ENCODE assay signal across 8 cellular contexts in the genomic region with DNA sequence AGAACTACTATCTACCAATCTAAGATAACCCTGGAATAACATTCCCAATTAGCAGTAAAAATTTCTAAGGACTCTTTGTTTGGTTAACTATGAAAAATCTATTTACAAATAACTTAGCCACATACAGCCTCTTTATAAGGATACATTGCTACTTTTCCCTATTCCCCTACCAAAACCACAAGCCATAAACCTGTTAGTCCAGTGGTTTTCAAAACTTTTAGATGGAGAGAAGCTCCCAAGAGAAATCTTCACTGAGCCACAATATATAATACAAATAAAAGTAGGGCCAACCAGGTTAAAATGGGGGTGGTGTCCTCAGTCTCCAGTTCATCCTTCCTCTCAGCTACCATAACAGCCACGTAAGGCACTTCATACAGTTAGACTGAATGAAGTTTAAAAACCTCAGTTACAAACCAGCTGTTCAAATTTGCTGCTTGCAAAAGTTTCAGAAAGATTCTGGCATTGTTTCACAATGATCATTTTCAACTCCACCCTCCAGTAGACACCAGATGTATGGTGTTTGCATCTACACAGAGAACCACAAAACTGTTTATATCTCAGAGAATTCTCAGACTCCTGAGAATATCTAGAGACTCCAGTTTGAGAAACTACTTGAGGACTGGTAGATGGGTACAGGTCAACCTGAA. TPM values are rescaled to one million over a fixed set of nuclear protein-coding genes. Genes with fewer than 3 reads are reported as not detected.
DNase-seq lines count a peak whose midpoint lies in the region; ATAC-seq and TF ChIP-seq lines count a peak whose summit lies in the region.

No MANE protein-coding gene starts in this region.

- TF ChIP-seq CTCF in GM23338 (conservative IDR thresholded peaks at IDR 0.05; ENCODE audit: low read depth in 2 of 2) (no peak), Calu3 (IDR thresholded peaks at IDR 0.05; ENCODE audit: unreplicated experiment) (no peak), lower leg skin (IDR thresholded peaks at IDR 0.05) (no peak)

- no peak overlapping the region for H3K4me3 Mint-ChIP-seq in GM23338
- H3K4me3 Mint-ChIP-seq in Calu3 (ENCODE audit: low read depth, unreplicated experiment) = no peak overlapping the region

- peaks cover 20% of the 10 kb centered on the region for H3K4me1 Mint-ChIP-seq in GM23338
- peaks cover 18% of the 10 kb centered on the region for H3K4me1 Mint-ChIP-seq in Calu3 (ENCODE audit: low read depth, unreplicated experiment)

- no peak overlapping the region for H3K4me3 ChIP-seq in GM23338
- H3K4me3 ChIP-seq in Karpas-422 (ENCODE audit: low read length) = no peak overlapping the region
- H3K4me3 ChIP-seq in lower leg skin (ENCODE audit: low read depth, poor library complexity, severe bottlenecking) = no peak overlapping the region

- H3K79me2 ChIP-seq in GM23338 (replicated peaks; ENCODE audit: insufficient read depth) = peaks cover 98% of the 10 kb centered on the region
- H3K79me2 ChIP-seq in Karpas-422 (ENCODE audit: low read length) = peaks cover 100% of the 10 kb centered on the region

- H3K36me3 Mint-ChIP-seq in GM23338 (ENCODE audit: low read depth) (no peaks in the 10 kb centered on the region; the same call in 2 of the 3 replicates), Calu3 (ENCODE audit: insufficient read depth, unreplicated experiment) (no peaks in the 10 kb centered on the region)

- H3K4me2 ChIP-seq in GM23338 = no peak overlapping the region
- H3K4me2 ChIP-seq in Karpas-422 (ENCODE audit: low read depth, low read length, poor library complexity, severe bottlenecking) = peak overlapping the region; percentile 16

- H4K20me1 ChIP-seq in GM23338 (replicated peaks; ENCODE audit: insufficient read depth) (peaks cover 9% of the 10 kb centered on the region; the same call in 1 of the 2 replicates), Karpas-422 (ENCODE audit: insufficient read depth, low read depth, low read length) (no peaks in the 10 kb centered on the region)

- H3K9me2 ChIP-seq in GM23338 (ENCODE audit: insufficient read depth) = no peaks in the 10 kb centered on the region
- H3K9me2 ChIP-seq in Karpas-422 (replicated peaks; ENCODE audit: insufficient read depth, low read length) = no peaks in the 10 kb centered on the region

- peak overlapping the region; percentile 18; the same call in 1 of the 2 replicates for H3K27ac Mint-ChIP-seq in GM23338
- no peak overlapping the region for H3K27ac Mint-ChIP-seq in Calu3 (ENCODE audit: unreplicated experiment)

- H3K9ac ChIP-seq in Karpas-422 (ENCODE audit: low read length) = no peak overlapping the region

- intact Hi-C loops in Calu3 (cut with micrococcal nuclease; ENCODE audit: unreplicated experiment) (no loop called here), lower leg skin (cut with DNase I; ENCODE audit: low total_unique reads) (no loop called here)

- no peaks in the 10 kb centered on the region for H3F3A ChIP-seq in GM23338 (replicated peaks; ENCODE audit: low read depth)

- BruUV-seq in Calu3 (replicated peaks; lab: Mats Ljungman, UMichigan) = no TSS peak

- TF ChIP-seq POLR2A in GM18505 (IDR thresholded peaks at IDR 0.05; ENCODE audit: borderline replicate concordance, extremely low read depth, insufficient read depth, insufficient read length) = no peak
- no peak for TF ChIP-seq POLR2A in lower leg skin (IDR thresholded peaks at IDR 0.05)

- H2AFZ ChIP-seq in GM23338 = no peak overlapping the region
- H2AFZ ChIP-seq in Karpas-422 (ENCODE audit: low read length) = no peak overlapping the region

- peaks cover 3% of the 10 kb centered on the region for H3K27me3 Mint-ChIP-seq in GM23338 (ENCODE audit: insufficient read depth, low read depth, poor library complexity)
- no peaks in the 10 kb centered on the region for H3K27me3 Mint-ChIP-seq in Calu3 (ENCODE audit: unreplicated experiment)

- DNase-seq in GM23338 (ENCODE audit: low spot score) (no peak), Karpas-422 (no peak), left lobe of liver (ENCODE audit: low spot score) (no peak), Calu3 (no peak), lower leg skin (ENCODE audit: low spot score in 2 of 2) (no peak)
- no peak for DNase-seq in activated naive CD4-positive, alpha-beta T cell treated with anti-CD3 and anti-CD28 coated beads, Interleukin-2, amount 50 U/mL, for 16 hours
- DNase-seq in stimulated activated naive CD4-positive, alpha-beta T cell (lab: John Stamatoyannopoulos, UW) = no peak

- H3K27me3 ChIP-seq in GM23338 (ENCODE audit: insufficient read depth) = no peaks in the 10 kb centered on the region
- H3K27me3 ChIP-seq in Karpas-422 (ENCODE audit: low read length) = no peaks in the 10 kb centered on the region

- ATAC-seq in GM18505 (IDR thresholded peaks at IDR 0.05; ENCODE audit: unreplicated experiment) (peak; percentile 76), GM23338 (no peak), left lobe of liver (peak; percentile 15)

- no peaks in the 10 kb centered on the region for H3K9me3 ChIP-seq in Karpas-422 (ENCODE audit: low read length)

- peaks cover 18% of the 10 kb centered on the region for H3K4me1 ChIP-seq in GM23338 (ENCODE audit: insufficient read depth)
- H3K4me1 ChIP-seq in Karpas-422 (ENCODE audit: low read length) = peaks cover 60% of the 10 kb centered on the region

- H3K36me3 ChIP-seq in GM23338 (ENCODE audit: insufficient read depth) = no peaks in the 10 kb centered on the region
- H3K36me3 ChIP-seq in Karpas-422 (ENCODE audit: insufficient read depth, low read length) = peaks cover 6% of the 10 kb centered on the region; the same call in 1 of the 2 replicates

- 32 to 48% methylated on average over 1 of the region's 1 CpG for WGBS in lower leg skin, 2 donors

- no peak overlapping the region for H3K27ac ChIP-seq in GM23338 (ENCODE audit: low read depth)
- peak overlapping the region; percentile 53 for H3K27ac ChIP-seq in Karpas-422 (ENCODE audit: low read length)

- H3K9me3 Mint-ChIP-seq in GM23338 (no peaks in the 10 kb centered on the region), Calu3 (ENCODE audit: low read depth, unreplicated experiment) (no peaks in the 10 kb centered on the region)

- CTCF ChIA-PET in Calu3 (lab: Charles Lee) = interaction anchor here (0.6 to 0.9 kb wide), 2 partner anchors 32 to 219 kb away, joined by 3 read pairs; a partner anchor contains a TSS

TF ChIP-seq in GM23338, 12 proteins besides CTCF, POLR2A, EP300 and RAD21 (continues in another document):
- TF ChIP-seq, protein P1, sequence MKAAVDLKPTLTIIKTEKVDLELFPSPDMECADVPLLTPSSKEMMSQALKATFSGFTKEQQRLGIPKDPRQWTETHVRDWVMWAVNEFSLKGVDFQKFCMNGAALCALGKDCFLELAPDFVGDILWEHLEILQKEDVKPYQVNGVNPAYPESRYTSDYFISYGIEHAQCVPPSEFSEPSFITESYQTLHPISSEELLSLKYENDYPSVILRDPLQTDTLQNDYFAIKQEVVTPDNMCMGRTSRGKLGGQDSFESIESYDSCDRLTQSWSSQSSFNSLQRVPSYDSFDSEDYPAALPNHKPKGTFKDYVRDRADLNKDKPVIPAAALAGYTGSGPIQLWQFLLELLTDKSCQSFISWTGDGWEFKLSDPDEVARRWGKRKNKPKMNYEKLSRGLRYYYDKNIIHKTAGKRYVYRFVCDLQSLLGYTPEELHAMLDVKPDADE (IDR thresholded peaks at IDR 0.05) = no peak
- TF ChIP-seq EZH2phosphoT487 (IDR thresholded peaks at IDR 0.05; ENCODE audit: unreplicated experiment) = no peak
- TF ChIP-seq EZH2 (IDR thresholded peaks at IDR 0.05; ENCODE audit: low read depth, unreplicated experiment) = no peak
- TF ChIP-seq ZNF331 (CRISPR knock-in tag; IDR thresholded peaks at IDR 0.05; ENCODE audit: low read depth) = no peak
- TF ChIP-seq, protein P2, sequence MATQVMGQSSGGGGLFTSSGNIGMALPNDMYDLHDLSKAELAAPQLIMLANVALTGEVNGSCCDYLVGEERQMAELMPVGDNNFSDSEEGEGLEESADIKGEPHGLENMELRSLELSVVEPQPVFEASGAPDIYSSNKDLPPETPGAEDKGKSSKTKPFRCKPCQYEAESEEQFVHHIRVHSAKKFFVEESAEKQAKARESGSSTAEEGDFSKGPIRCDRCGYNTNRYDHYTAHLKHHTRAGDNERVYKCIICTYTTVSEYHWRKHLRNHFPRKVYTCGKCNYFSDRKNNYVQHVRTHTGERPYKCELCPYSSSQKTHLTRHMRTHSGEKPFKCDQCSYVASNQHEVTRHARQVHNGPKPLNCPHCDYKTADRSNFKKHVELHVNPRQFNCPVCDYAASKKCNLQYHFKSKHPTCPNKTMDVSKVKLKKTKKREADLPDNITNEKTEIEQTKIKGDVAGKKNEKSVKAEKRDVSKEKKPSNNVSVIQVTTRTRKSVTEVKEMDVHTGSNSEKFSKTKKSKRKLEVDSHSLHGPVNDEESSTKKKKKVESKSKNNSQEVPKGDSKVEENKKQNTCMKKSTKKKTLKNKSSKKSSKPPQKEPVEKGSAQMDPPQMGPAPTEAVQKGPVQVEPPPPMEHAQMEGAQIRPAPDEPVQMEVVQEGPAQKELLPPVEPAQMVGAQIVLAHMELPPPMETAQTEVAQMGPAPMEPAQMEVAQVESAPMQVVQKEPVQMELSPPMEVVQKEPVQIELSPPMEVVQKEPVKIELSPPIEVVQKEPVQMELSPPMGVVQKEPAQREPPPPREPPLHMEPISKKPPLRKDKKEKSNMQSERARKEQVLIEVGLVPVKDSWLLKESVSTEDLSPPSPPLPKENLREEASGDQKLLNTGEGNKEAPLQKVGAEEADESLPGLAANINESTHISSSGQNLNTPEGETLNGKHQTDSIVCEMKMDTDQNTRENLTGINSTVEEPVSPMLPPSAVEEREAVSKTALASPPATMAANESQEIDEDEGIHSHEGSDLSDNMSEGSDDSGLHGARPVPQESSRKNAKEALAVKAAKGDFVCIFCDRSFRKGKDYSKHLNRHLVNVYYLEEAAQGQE (IDR thresholded peaks at IDR 0.05; ENCODE audit: unreplicated experiment) = no peak

RNA-seq across cellular contexts. Expression of a gene that starts 26.0 kb away (rescaled TPM):
- total RNA-seq in GM23338 (2014; rRNA removed; shearing (Covaris generic)) = 21.9 and 25.2 TPM in 2 replicates
- 13.4 and 14.2 TPM in 2 replicates for polyA plus RNA-seq in GM23338 (2016; fragmentation: Nextera tagmentation; extraction: Ambion mirVana)
- total RNA-seq in Karpas-422 (2014; rRNA removed; shearing (Covaris generic); ENCODE audit: low replicate concordance) = 34.6 and 91.7 TPM in 2 replicates
- 14.1 TPM for total RNA-seq in left lobe of liver
- 36.8 and 40.0 TPM in 2 replicates for total RNA-seq in Calu3 (2022)
- 10 to 100 TPM; 18.9 to 25.0 (median 19.3) TPM for total RNA-seq in lower leg skin
